In the genomic region with DNA sequence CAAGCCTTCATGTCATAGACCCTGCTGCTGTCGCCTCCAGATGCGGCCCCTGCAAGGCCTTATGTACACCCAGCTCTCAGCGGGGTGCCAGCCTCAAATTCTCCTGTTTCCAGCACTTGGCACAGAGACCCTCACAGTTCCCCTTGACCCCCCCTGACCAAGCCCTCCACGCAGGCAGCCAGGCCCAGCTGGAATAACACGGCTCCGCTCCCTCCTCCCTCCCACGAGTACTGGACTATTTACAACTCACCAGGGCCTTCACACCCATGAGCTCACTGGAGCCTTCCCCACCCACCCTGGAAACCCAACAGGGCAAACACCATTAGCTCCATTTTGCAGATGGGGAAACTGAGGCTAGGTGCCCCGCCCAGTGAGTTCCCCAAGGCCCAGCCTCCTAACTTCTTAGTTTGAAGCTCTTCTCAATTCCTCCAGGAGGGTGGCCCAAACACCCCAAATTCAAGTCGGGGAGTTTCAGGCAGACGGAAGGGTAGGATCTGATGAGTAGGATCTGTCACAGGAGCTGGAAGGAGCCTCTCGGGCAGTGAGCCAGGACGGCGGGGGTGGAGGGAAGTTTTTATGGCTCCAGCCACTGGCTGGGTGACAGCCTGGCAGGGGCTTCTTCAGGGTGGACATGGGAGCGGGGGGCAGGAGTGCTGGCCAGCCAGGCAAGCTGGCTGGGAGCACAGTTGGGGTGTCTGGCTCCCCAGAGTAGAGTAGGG, we compare ENCODE assay signal across 13 cellular contexts. TPM values are rescaled to one million over a fixed set of nuclear protein-coding genes. Genes with fewer than 3 reads are reported as not detected.
"Had no signal": no experiment of that assay in that cellular context is flagged by ENCODE, and none has a peak within 500 bp of the region (broad histone marks: within the 10 kb centered on the region; RNA-seq: fewer than 3 reads in every experiment).

No MANE protein-coding gene starts in this region.

- H3K4me3 ChIP-seq: upper lobe of right lung had no signal

- H3K9me3 ChIP-seq: neutrophil, upper lobe of right lung had no signal

- H3K36me3 ChIP-seq: neutrophil, upper lobe of right lung had no signal

- FAIRE-seq: TTC549 had no signal

- H3K27ac ChIP-seq: neutrophil, upper lobe of right lung had no signal

- H3K4me1 ChIP-seq: upper lobe of right lung had no signal

- DNase-seq: activated CD4-positive, alpha-beta T cell treated with anti-CD3 and anti-CD28 coated beads, Interleukin-2, amount 50 U/mL, for 1 hour; activated naive CD4-positive, alpha-beta T cell treated with anti-CD3 and anti-CD28 coated beads for 36 hours; activated T-cell treated with anti-CD3 and anti-CD28 coated beads for 4 hours; immature natural killer cell; naive B cell; stimulated activated CD4-positive, alpha-beta T cell treated with anti-CD3 and anti-CD28 coated beads, Interleukin-12 subunit alpha, Interleukin-12 subunit beta, amount 100 ng/mL, for 4 hours; T-helper 2 cell; upper lobe of right lung had no signal

RNA-seq across cellular contexts. Expression of a gene that starts 17.5 kb away (rescaled TPM):
- total RNA-seq: fibroblast of villous mesenchyme, lung microvascular endothelial cell had no signal

RNA-seq across cellular contexts. Expression of a gene that starts 43.5 kb away (rescaled TPM):
- total RNA-seq: activated naive CD4-positive, alpha-beta T cell treated with anti-CD3 and anti-CD28 coated beads for 36 hours; activated T-helper 17 cell treated with anti-CD3 and anti-CD28 coated beads, Interleukin-2, amount 50 U/mL, for 72 hours; fibroblast of villous mesenchyme; lung microvascular endothelial cell had no signal
